13 cellular contexts compared by ENCODE assay signal in the genomic region with DNA sequence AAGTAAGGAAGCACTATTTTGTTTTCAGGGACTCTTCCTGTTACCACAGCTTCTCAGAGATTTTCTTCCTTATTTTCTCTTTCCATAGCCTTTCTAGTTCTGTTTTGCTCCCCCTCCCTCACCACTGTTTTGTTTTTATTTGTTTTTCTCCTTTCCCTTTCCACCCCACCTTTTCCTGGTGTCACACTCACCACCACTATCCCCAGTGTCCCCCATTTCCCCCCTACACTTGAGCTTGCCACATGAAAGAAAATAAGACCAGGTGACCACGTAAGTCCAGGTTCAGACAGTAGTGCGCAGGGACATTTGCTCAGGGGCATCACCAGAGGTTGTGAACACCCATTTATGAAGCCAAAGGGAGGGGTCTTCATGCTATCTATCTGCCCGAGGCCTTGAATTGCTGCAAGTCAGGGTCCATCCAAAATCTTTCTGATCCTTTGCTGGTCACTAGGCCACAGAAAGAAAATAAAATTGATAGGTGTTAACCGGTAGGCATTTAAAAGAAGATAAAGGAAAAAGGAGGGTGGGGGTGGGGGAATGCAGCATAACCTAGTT. TPM values are rescaled to one million over a fixed set of nuclear protein-coding genes. Genes with fewer than 3 reads are reported as not detected.
DNase-seq lines count a peak whose midpoint lies in the region; ATAC-seq, FAIRE-seq and TF ChIP-seq lines count a peak whose summit lies in the region.
"Had no signal": no experiment of that assay in that cellular context is flagged by ENCODE, and none has a peak within 500 bp of the region (broad histone marks: within the 10 kb centered on the region; RNA-seq: fewer than 3 reads in every experiment).

No MANE protein-coding gene starts in this region.

- H3K27me3 ChIP-seq in CD8-positive, alpha-beta memory T cell (ENCODE audit: insufficient read depth, low read length, poor library complexity, severe bottlenecking) = no peaks in the 10 kb centered on the region

- peaks cover 64 to 81% (median 71%) of the 10 kb centered on the region in 3 donors for H3K4me1 Mint-ChIP-seq in CD8-positive, alpha-beta memory T cell
- H3K4me1 Mint-ChIP-seq in activated CD4-positive, alpha-beta memory T cell treated with anti-CD3 and anti-CD28 coated beads for 36 hours (ENCODE audit: low read depth) = peaks cover 65% of the 10 kb centered on the region
- H3K4me1 Mint-ChIP-seq in naive B cell = peaks cover 69 to 92% (median 88%) of the 10 kb centered on the region in 3 donors

- H3K27ac ChIP-seq in CD8-positive, alpha-beta memory T cell (ENCODE audit: low read depth, low read length) = no peak overlapping the region
- H3K27ac ChIP-seq: hepatocyte had no signal

- H3K36me3 Mint-ChIP-seq in CD8-positive, alpha-beta memory T cell = peaks cover 0 to 14% (median 0%) of the 10 kb centered on the region in 3 donors
- H3K36me3 Mint-ChIP-seq in activated CD4-positive, alpha-beta memory T cell treated with anti-CD3 and anti-CD28 coated beads for 36 hours = peaks cover 22% of the 10 kb centered on the region
- H3K36me3 Mint-ChIP-seq in naive B cell = no peaks in the 10 kb centered on the region

- no peak for DNase-seq in CD8-positive, alpha-beta memory T cell
- no peak for DNase-seq in GM12892 (ENCODE audit: insufficient read length)
- DNase-seq in activated CD4-positive, alpha-beta memory T cell treated with anti-CD3 and anti-CD28 coated beads for 36 hours = no peak
- no peak for DNase-seq in naive B cell
- no peak for DNase-seq in NCI-H82 (lab: John Stamatoyannopoulos, UW)
- DNase-seq: amygdala, DMS53, NCI-H2081 treated with DMSO at 0.1 percent for 48 hours had no signal

- no peaks in the 10 kb centered on the region for H3K9me3 Mint-ChIP-seq in CD8-positive, alpha-beta memory T cell
- peaks cover 13% of the 10 kb centered on the region for H3K9me3 Mint-ChIP-seq in activated CD4-positive, alpha-beta memory T cell treated with anti-CD3 and anti-CD28 coated beads for 36 hours
- H3K9me3 Mint-ChIP-seq in naive B cell = no peaks in the 10 kb centered on the region

- H3K36me3 ChIP-seq in CD8-positive, alpha-beta memory T cell (ENCODE audit: insufficient read depth, low read length) = peaks cover 3% of the 10 kb centered on the region

- TF ChIP-seq POLR2A in GM12892 (IDR thresholded peaks at IDR 0.05; ENCODE audit: low read depth, low read length) = peak; percentile 67

- POLR2A ChIA-PET in CD8-positive, alpha-beta memory T cell (lab: Charles Lee) = no interaction called here
- POLR2A ChIA-PET in activated CD4-positive, alpha-beta memory T cell treated with anti-CD3 and anti-CD28 coated beads for 36 hours (lab: Charles Lee) = no interaction called here

- intact Hi-C loops in activated CD4-positive, alpha-beta memory T cell treated with anti-CD3 and anti-CD28 coated beads for 36 hours (cut with micrococcal nuclease) = loop anchor here (5.0 kb wide), 2 partner anchors 372 to 1227 kb away; a partner anchor contains a TSS

- H3K9me3 ChIP-seq in CD8-positive, alpha-beta memory T cell (ENCODE audit: low read length) = no peaks in the 10 kb centered on the region

- peaks cover 60% of the 10 kb centered on the region for H3K4me1 ChIP-seq in CD8-positive, alpha-beta memory T cell (ENCODE audit: insufficient read depth, low read length)

- H3K27me3 Mint-ChIP-seq in CD8-positive, alpha-beta memory T cell = no peaks in the 10 kb centered on the region
- H3K27me3 Mint-ChIP-seq in activated CD4-positive, alpha-beta memory T cell treated with anti-CD3 and anti-CD28 coated beads for 36 hours = no peaks in the 10 kb centered on the region
- H3K27me3 Mint-ChIP-seq in naive B cell = no peaks in the 10 kb centered on the region

- FAIRE-seq in GM12892 (lab: Jason Lieb, UNC) = peak; percentile 82
- FAIRE-seq: H54, HepG2 had no signal

- peak overlapping the region; percentile 80 to 98 (median 94) for H3K4me3 Mint-ChIP-seq in CD8-positive, alpha-beta memory T cell
- peak overlapping the region; percentile 80 for H3K4me3 Mint-ChIP-seq in activated CD4-positive, alpha-beta memory T cell treated with anti-CD3 and anti-CD28 coated beads for 36 hours
- peak overlapping the region; percentile 21 to 98 (median 93) for H3K4me3 Mint-ChIP-seq in naive B cell

- CTCF ChIA-PET in CD8-positive, alpha-beta memory T cell (lab: Charles Lee) = no interaction called here
- CTCF ChIA-PET in activated CD4-positive, alpha-beta memory T cell treated with anti-CD3 and anti-CD28 coated beads for 36 hours (lab: Charles Lee) = interaction anchor here (5.4 kb wide), 1 partner anchor 225 kb away, joined by 23 read pairs; no protein-coding TSS in a partner anchor

- H3K27ac Mint-ChIP-seq in CD8-positive, alpha-beta memory T cell = peak overlapping the region; percentile 80 to 97 (median 93)
- H3K27ac Mint-ChIP-seq in activated CD4-positive, alpha-beta memory T cell treated with anti-CD3 and anti-CD28 coated beads for 36 hours = peak overlapping the region; percentile 96
- peak overlapping the region in 5 of 6 donors; percentile 93 to 99 (median 98) for H3K27ac Mint-ChIP-seq in naive B cell

- H3K4me3 ChIP-seq in CD8-positive, alpha-beta memory T cell (ENCODE audit: low read length) = no peak overlapping the region
- H3K4me3 ChIP-seq: hepatocyte had no signal

- ATAC-seq in naive B cell (ENCODE audit: low read depth in 2 of 2) = no peak
- ATAC-seq in GM18502 (IDR thresholded peaks at IDR 0.05; ENCODE audit: poor library complexity, unreplicated experiment) = no peak
- no peak for ATAC-seq in HG03097 (IDR thresholded peaks at IDR 0.05; ENCODE audit: low FRiP score, unreplicated experiment)
- ATAC-seq: HepG2 had no signal

RNA-seq across cellular contexts. Expression of a gene that starts 1.4 kb away (rescaled TPM):
- total RNA-seq in CD8-positive, alpha-beta memory T cell = 100 to 1,000 TPM; 125 to 126 TPM
- polyA plus RNA-seq in CD8-positive, alpha-beta memory T cell = 87.4 TPM
- polyA plus RNA-seq in GM12892 (2012; ENCODE audit: missing spikeins) = 163 TPM
- total RNA-seq in activated CD4-positive, alpha-beta memory T cell treated with anti-CD3 and anti-CD28 coated beads for 36 hours = 100 to 1,000 TPM; 104 to 106 TPM
- 100 to 1,000 TPM in 3 of 6 donors, 10 to 100 TPM in 3; 63.0 to 147 (median 106) TPM for polyA plus RNA-seq in naive B cell (ENCODE audit: low read depth in 6 of 6)
- total RNA-seq: HepG2 had no signal
- polyA plus RNA-seq: HepG2 had no signal
